In the genomic region with DNA sequence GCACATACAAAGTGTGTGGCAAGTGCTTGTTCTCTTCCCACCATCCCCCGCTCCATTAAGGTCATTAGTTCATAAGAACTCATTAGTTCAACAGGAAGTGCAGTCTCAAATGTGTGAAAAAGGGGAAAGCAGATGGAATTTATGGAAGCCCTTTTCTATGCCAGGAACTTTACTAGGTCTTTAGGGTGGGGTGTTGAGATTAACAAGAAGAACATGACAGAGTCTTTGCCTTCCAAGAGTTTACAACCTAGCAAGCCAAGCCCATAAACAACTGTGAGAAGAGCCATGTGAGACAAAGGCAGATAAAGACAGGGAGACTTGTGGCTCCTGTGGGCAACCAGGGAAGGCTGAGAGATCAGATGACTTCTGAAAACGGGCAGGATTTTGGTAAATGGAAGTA, we compare ENCODE assay signal across 18 cellular contexts. TPM values are rescaled to one million over a fixed set of nuclear protein-coding genes. Genes with fewer than 3 reads are reported as not detected.
"Had no signal": no experiment of that assay in that cellular context is flagged by ENCODE, and none has a peak within 500 bp of the region (broad histone marks: within the 10 kb centered on the region; RNA-seq: fewer than 3 reads in every experiment).

No MANE protein-coding gene starts in this region.

- H3K4me3 ChIP-seq: gastrocnemius medialis, heart left ventricle, tibial artery, uterus had no signal

- H3K36me3 ChIP-seq: gastrocnemius medialis, heart left ventricle, tibial artery, uterus had no signal

- H3K27me3 ChIP-seq: gastrocnemius medialis, heart left ventricle, uterus had no signal

- DNase-seq: activated CD4-positive, alpha-beta T cell treated with anti-CD3 and anti-CD28 coated beads, Interleukin-2, amount 50 U/mL, for 1 hour; activated CD8-positive, alpha-beta memory T cell treated with anti-CD3 and anti-CD28 coated beads, Interleukin-2, amount 50 U/mL, for 4 hours; activated naive CD4-positive, alpha-beta T cell treated with anti-CD3 and anti-CD28 coated beads, Interleukin-2, amount 10 ng/mL, durations not matched to agents 7 days and 5 days; activated naive CD8-positive, alpha-beta T cell treated with anti-CD3 and anti-CD28 coated beads, Interleukin-2, amount 50 U/mL, for 24 hours; activated T-cell treated with anti-CD3 and anti-CD28 coated beads, Interleukin-2, amount 50 U/mL, for 4 hours; anterior cingulate cortex; erythroblast; gastrocnemius medialis; heart left ventricle; immature natural killer cell; kidney glomerular epithelial cell; retina; stimulated activated CD4-positive, alpha-beta T cell treated with anti-CD3 and anti-CD28 coated beads, Interleukin-2, amount 100 ng/mL, for 24 hours; stimulated activated naive CD4-positive, alpha-beta T cell treated with Interleukin-2 at 50 U/mL for 16 hours; tibial artery; uterus had no signal

- H3K4me1 ChIP-seq: tibial artery had no signal

- H3K27ac ChIP-seq: gastrocnemius medialis, heart left ventricle, tibial artery had no signal

- ATAC-seq: activated CD4-positive, CD25-positive, alpha-beta regulatory T cell treated with anti-CD3 and anti-CD28 coated beads, Interleukin-2, amount 50 U/mL, for 24 hours; activated naive CD8-positive, alpha-beta T cell treated with anti-CD3 and anti-CD28 coated beads, Interleukin-2, amount 50 U/mL, for 24 hours; activated T-cell treated with anti-CD3 and anti-CD28 coated beads, Interleukin-2, amount 50 U/mL, for 4 hours; heart left ventricle; natural killer cell treated with Interleukin-12 subunit alpha and Interleukin-12 subunit beta and Interleukin-15 and Interleukin-18, amount 100 ng/mL, for 72 hours had no signal

- H3K9me3 ChIP-seq: gastrocnemius medialis, heart left ventricle, tibial artery, uterus had no signal

RNA-seq across cellular contexts. Expression of a gene that starts 21.4 kb away (rescaled TPM):
- polyA plus RNA-seq: immature natural killer cell had no signal
